ENCODE assay signal across 8 cellular contexts in the genomic region with DNA sequence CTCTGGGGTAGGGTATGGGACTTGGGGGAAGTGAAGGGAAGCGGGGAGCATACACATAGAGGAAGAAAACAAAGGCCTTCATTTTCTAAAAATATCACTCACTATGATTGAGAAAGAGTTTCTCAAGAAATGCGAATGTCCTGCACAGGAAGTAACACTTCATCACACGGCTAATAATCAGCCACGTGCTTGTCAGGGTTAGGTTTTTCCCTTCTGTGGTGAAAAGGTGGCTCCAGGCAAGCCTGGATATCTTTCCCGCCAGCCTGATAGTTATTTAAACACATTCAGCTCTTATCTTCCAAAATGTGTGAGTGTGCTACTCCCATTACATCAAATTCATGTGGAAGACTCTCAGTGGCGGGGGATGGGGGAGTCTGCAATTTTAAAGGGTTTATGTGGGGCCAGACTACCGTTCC.
A peak's percentile ranks its signal among the peaks of the same experiment; 100 is the strongest.
DNase-seq lines count a peak whose midpoint lies in the region; ATAC-seq and TF ChIP-seq lines count a peak whose summit lies in the region.

No MANE protein-coding gene starts in this region.

- H3K36me3 Mint-ChIP-seq in endodermal cell (ENCODE audit: low read depth), result no peaks in the 10 kb centered on the region

- no peak overlapping the region for H3K27ac Mint-ChIP-seq in endodermal cell

- H3K4me3 Mint-ChIP-seq in endodermal cell, result no peak overlapping the region

- H3K27me3 Mint-ChIP-seq in endodermal cell (ENCODE audit: insufficient read depth), result no peaks in the 10 kb centered on the region

- peaks cover 11% of the 10 kb centered on the region for H3K4me1 ChIP-seq in RWPE2 (ENCODE audit: insufficient read depth, poor library complexity, severe bottlenecking)
- H3K4me1 ChIP-seq in endodermal cell (ENCODE audit: control insufficient read depth, insufficient read depth, low read length), result no peaks in the 10 kb centered on the region

- no peak for DNase-seq in RWPE2 (ENCODE audit: low spot score)
- peak; percentile 63 for DNase-seq in medulla oblongata (ENCODE audit: extremely low spot score)
- no peak for DNase-seq in endodermal cell
- no peak for DNase-seq in NCI-H82 treated with DMSO at 0.1 percent for 48 hours (lab: John Stamatoyannopoulos, UW; ENCODE audit: unreplicated experiment)
- no peak for DNase-seq in NCI-H187 (lab: John Stamatoyannopoulos, UW)

- ATAC-seq in GM18517 (IDR thresholded peaks at IDR 0.05; ENCODE audit: unreplicated experiment), result peak; percentile 37
- peak; percentile 21 for ATAC-seq in HG02884 (IDR thresholded peaks at IDR 0.05; ENCODE audit: unreplicated experiment)
- ATAC-seq in RWPE2 (ENCODE audit: low read depth), result peak; percentile 45; the same call in 2 of the 3 replicates
- no peak for ATAC-seq in esophagus mucosa

- TF ChIP-seq CTCF in RWPE2 (IDR thresholded peaks at IDR 0.05; ENCODE audit: poor library complexity, severe bottlenecking) (no peak), endodermal cell (conservative IDR thresholded peaks at IDR 0.05) (no peak)

- H3K9me3 ChIP-seq in RWPE2 (ENCODE audit: severe bottlenecking) (no peaks in the 10 kb centered on the region), endodermal cell (ENCODE audit: control insufficient read depth, low read length) (no peaks in the 10 kb centered on the region)

- WGBS in endodermal cell (ENCODE audit: insufficient coverage in 1 of 2, insufficient read length in 1 of 2), 2 experiments, result 88 to 92% methylated on average over 2 to 6 of the region's 7 CpGs

- H3K9ac ChIP-seq in endodermal cell (ENCODE audit: extremely low read depth, low read length, poor library complexity, severe bottlenecking), result no peak overlapping the region

- H3K27me3 ChIP-seq in RWPE2 (ENCODE audit: insufficient read depth, poor library complexity, severe bottlenecking) (no peaks in the 10 kb centered on the region), endodermal cell (ENCODE audit: control insufficient read depth, insufficient read depth, low read length, poor library complexity, severe bottlenecking) (no peaks in the 10 kb centered on the region)

- peak overlapping the region; percentile 31 for H3K27ac ChIP-seq in RWPE2 (ENCODE audit: poor library complexity, severe bottlenecking)
- no peak overlapping the region for H3K27ac ChIP-seq in endodermal cell (ENCODE audit: low read depth, low read length)

- no peaks in the 10 kb centered on the region for H3K9me3 Mint-ChIP-seq in endodermal cell

- H3K4me3 ChIP-seq in RWPE2 (ENCODE audit: severe bottlenecking) (no peak overlapping the region), endodermal cell (ENCODE audit: low read length) (no peak overlapping the region)

- H3K36me3 ChIP-seq in RWPE2 (ENCODE audit: low read depth) (no peaks in the 10 kb centered on the region), endodermal cell (ENCODE audit: control insufficient read depth, insufficient read depth, low read length) (no peaks in the 10 kb centered on the region)

- H3K4me1 Mint-ChIP-seq in endodermal cell, result peaks cover 5% of the 10 kb centered on the region
